Comparison of ENCODE assay signal across 25 cellular contexts in the genomic region with DNA sequence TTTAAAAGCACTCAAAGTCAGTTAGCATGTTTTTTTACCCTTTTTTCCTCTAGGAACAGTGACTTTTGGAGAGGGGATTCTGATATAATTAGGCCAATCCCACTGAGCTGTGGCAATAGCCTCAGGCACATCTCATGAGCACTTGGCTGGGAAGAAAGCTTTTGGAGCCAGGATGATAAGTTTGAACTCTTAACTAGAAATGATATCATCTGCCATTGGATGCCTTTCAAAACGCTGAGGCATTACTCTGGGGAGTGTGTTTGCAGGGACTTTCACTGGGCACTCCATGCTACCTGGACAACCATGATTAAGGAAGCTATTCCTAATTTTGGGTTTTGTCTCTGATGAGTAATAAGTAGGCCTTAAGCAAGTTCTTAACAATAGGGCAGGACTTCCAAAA. TPM values are rescaled to one million over a fixed set of nuclear protein-coding genes. Genes with fewer than 3 reads are reported as not detected.
"Had no signal": no experiment of that assay in that cellular context is flagged by ENCODE, and none has a peak within 500 bp of the region (broad histone marks: within the 10 kb centered on the region; RNA-seq: fewer than 3 reads in every experiment).

No MANE protein-coding gene starts in this region.

- H3K4me3 ChIP-seq: lung, spleen, upper lobe of right lung had no signal

- H3K36me3 Mint-ChIP-seq: activated CD8-positive, alpha-beta memory T cell treated with anti-CD3 and anti-CD28 coated beads, Interleukin-2, amount 10 ng/mL, durations not matched to agents 7 days and 5 days; activated naive CD8-positive, alpha-beta T cell treated with anti-CD3 and anti-CD28 coated beads for 36 hours; stimulated activated memory B cell treated with anti-CD40 and anti-IgM and Interleukin-4, amounts not matched to agents 10 μg/mL and 1 μg/mL and 100 μg/mL, for 72 hours had no signal

- DNase-seq: activated B cell treated with CpG ODN at 0.5 μM for 24 hours; activated CD4-positive, alpha-beta memory T cell treated with anti-CD3 and anti-CD28 coated beads, Interleukin-2, amount 10 ng/mL, durations not matched to agents 7 days and 5 days; activated CD4-positive, alpha-beta T cell treated with anti-CD3 and anti-CD28 coated beads for 4 hours; activated CD8-positive, alpha-beta memory T cell treated with anti-CD3 and anti-CD28 coated beads, Interleukin-2, amount 10 ng/mL, durations not matched to agents 7 days and 5 days; activated naive CD4-positive, alpha-beta T cell; activated naive CD8-positive, alpha-beta T cell treated with anti-CD3 and anti-CD28 coated beads for 36 hours; amniotic stem cell; endodermal cell; midbrain; occipital lobe; posterior cingulate gyrus; retina; spleen; stimulated activated CD4-positive, alpha-beta T cell treated with anti-CD3 and anti-CD28 coated beads, Interleukin-4, amount 100 ng/mL, for 4 hours; upper lobe of right lung had no signal

- H3K9me3 ChIP-seq: spleen, upper lobe of right lung had no signal

- H3K27ac Mint-ChIP-seq: activated B cell treated with CpG ODN at 0.5 μM for 24 hours; activated CD4-positive, alpha-beta memory T cell treated with anti-CD3 and anti-CD28 coated beads, Interleukin-2, amount 10 ng/mL, durations not matched to agents 7 days and 5 days; activated CD8-positive, alpha-beta memory T cell treated with anti-CD3 and anti-CD28 coated beads, Interleukin-2, amount 10 ng/mL, durations not matched to agents 7 days and 5 days; activated naive CD8-positive, alpha-beta T cell treated with anti-CD3 and anti-CD28 coated beads for 36 hours; activated T-helper 17 cell treated with anti-CD3 and anti-CD28 coated beads, Interleukin-2, amount 50 U/mL, for 72 hours; endodermal cell; nephron; stimulated activated memory B cell treated with anti-CD40 and anti-IgM and Interleukin-4, amounts not matched to agents 10 μg/mL and 1 μg/mL and 100 μg/mL, for 72 hours had no signal

- H3K4me1 ChIP-seq: upper lobe of right lung had no signal

- ATAC-seq: activated CD8-positive, alpha-beta memory T cell treated with anti-CD3 and anti-CD28 coated beads, Interleukin-2, amount 10 ng/mL, durations not matched to agents 7 days and 5 days; activated T-helper 17 cell treated with anti-CD3 and anti-CD28 coated beads, Interleukin-2, amount 50 U/mL, for 72 hours; left lobe of liver; stimulated activated memory B cell treated with anti-CD40 and anti-IgM and Interleukin-4, amounts not matched to agents 10 μg/mL and 1 μg/mL and 100 μg/mL, for 72 hours; upper lobe of right lung had no signal

- H3K4me3 Mint-ChIP-seq: activated B cell treated with CpG ODN at 0.5 μM for 24 hours; activated CD4-positive, alpha-beta memory T cell treated with anti-CD3 and anti-CD28 coated beads, Interleukin-2, amount 10 ng/mL, durations not matched to agents 7 days and 5 days; activated CD8-positive, alpha-beta memory T cell treated with anti-CD3 and anti-CD28 coated beads, Interleukin-2, amount 10 ng/mL, durations not matched to agents 7 days and 5 days; activated naive CD8-positive, alpha-beta T cell treated with anti-CD3 and anti-CD28 coated beads for 36 hours; activated T-helper 17 cell treated with anti-CD3 and anti-CD28 coated beads, Interleukin-2, amount 50 U/mL, for 72 hours; endodermal cell; nephron; stimulated activated memory B cell treated with anti-CD40 and anti-IgM and Interleukin-4, amounts not matched to agents 10 μg/mL and 1 μg/mL and 100 μg/mL, for 72 hours had no signal

- H3K36me3 ChIP-seq: spleen, upper lobe of right lung had no signal

- H3K4me1 Mint-ChIP-seq: activated B cell treated with CpG ODN at 0.5 μM for 24 hours; activated naive CD8-positive, alpha-beta T cell treated with anti-CD3 and anti-CD28 coated beads for 36 hours; activated T-helper 17 cell treated with anti-CD3 and anti-CD28 coated beads, Interleukin-2, amount 50 U/mL, for 72 hours; nephron; stimulated activated memory B cell treated with anti-CD40 and anti-IgM and Interleukin-4, amounts not matched to agents 10 μg/mL and 1 μg/mL and 100 μg/mL, for 72 hours had no signal

- H3K27ac ChIP-seq: epithelial cell of prostate, spleen, upper lobe of right lung had no signal

- H3K9me3 Mint-ChIP-seq: activated B cell treated with CpG ODN at 0.5 μM for 24 hours; activated CD4-positive, alpha-beta memory T cell treated with anti-CD3 and anti-CD28 coated beads, Interleukin-2, amount 10 ng/mL, durations not matched to agents 7 days and 5 days; activated naive CD8-positive, alpha-beta T cell treated with anti-CD3 and anti-CD28 coated beads for 36 hours; endodermal cell; nephron; stimulated activated memory B cell treated with anti-CD40 and anti-IgM and Interleukin-4, amounts not matched to agents 10 μg/mL and 1 μg/mL and 100 μg/mL, for 72 hours had no signal

RNA-seq across cellular contexts. Expression of a gene that starts 3.7 kb away (rescaled TPM):
- total RNA-seq: activated B cell treated with CpG ODN at 0.5 μM for 24 hours; activated CD4-positive, alpha-beta memory T cell treated with anti-CD3 and anti-CD28 coated beads, Interleukin-2, amount 10 ng/mL, durations not matched to agents 7 days and 5 days; activated CD8-positive, alpha-beta memory T cell treated with anti-CD3 and anti-CD28 coated beads, Interleukin-2, amount 10 ng/mL, durations not matched to agents 7 days and 5 days; activated naive CD8-positive, alpha-beta T cell treated with anti-CD3 and anti-CD28 coated beads for 36 hours; activated T-helper 17 cell treated with anti-CD3 and anti-CD28 coated beads, Interleukin-2, amount 50 U/mL, for 72 hours; cardiac septum; endodermal cell; fibroblast of lung; spleen; T-helper 2 cell treated with Interferon-gamma antibody and Interleukin-4, amounts not matched to agents 100 ng/mL and 5 ng/mL, for 36 hours; upper lobe of right lung had no signal
- polyA plus RNA-seq: fibroblast of lung, keratinocyte, spleen had no signal
